8 cellular contexts compared by ENCODE assay signal in genomic region chr9:19028835-19029451, GRCh38. TPM values are rescaled to one million over a fixed set of nuclear protein-coding genes. Genes with fewer than 3 reads are reported as not detected.
A peak's percentile ranks its signal among the peaks of the same experiment; 100 is the strongest.
DNase-seq lines count a peak whose midpoint lies in the region; ATAC-seq, FAIRE-seq and TF ChIP-seq lines count a peak whose summit lies in the region.

No MANE protein-coding gene starts in this region.

- H3K9me3 ChIP-seq in MG63, result no peaks in the 10 kb centered on the region
- no peaks in the 10 kb centered on the region for H3K9me3 ChIP-seq in left lung
- no peaks in the 10 kb centered on the region for H3K9me3 ChIP-seq in upper lobe of left lung

- TF ChIP-seq CTCF in GM23338 (conservative IDR thresholded peaks at IDR 0.05; ENCODE audit: low read depth in 2 of 2) (peak; percentile 82), RWPE1 (conservative IDR thresholded peaks at IDR 0.05; ENCODE audit: low read depth) (peak; percentile 90), left lung (IDR thresholded peaks at IDR 0.05) (peak; percentile 64 to 77), upper lobe of left lung (IDR thresholded peaks at IDR 0.05) (peak; percentile 48 to 70 (median 67))

- peaks cover 1% of the 10 kb centered on the region for H3K27me3 Mint-ChIP-seq in GM23338 (ENCODE audit: insufficient read depth, low read depth, poor library complexity)

- POLR2A ChIA-PET in RWPE1 (lab: Yijun Ruan, JAX; ENCODE audit: low non-redundant PET), result no interaction called here

- CTCF ChIA-PET in RWPE1 (lab: Yijun Ruan, JAX), result interaction anchor here (0.6 to 3.7 kb wide), 10 partner anchors 12 to 1496 kb away, joined by 3 to 22 read pairs (median 4); no protein-coding TSS in a partner anchor

- WGBS in upper lobe of left lung, 2 donors, result 37 to 40% methylated on average over 8 of the region's 8 CpGs

- H3K27ac Mint-ChIP-seq in GM23338, result no peak overlapping the region

- ATAC-seq in GM23338 (peak; percentile 84), left lung (peak; percentile 91), upper lobe of left lung (ENCODE audit: low FRiP score in 2 of 2) (peak in 1 of 2 donors; percentile 79)

- DNase-seq in activated CD4-positive, alpha-beta T cell treated with anti-CD3 and anti-CD28 coated beads for 48 hours, result peak; percentile 26
- DNase-seq in activated CD4-positive, alpha-beta T cell treated with anti-CD3 and anti-CD28 coated beads, Interleukin-2, amount 50 U/mL, for 1 hour, result no peak
- DNase-seq in GM23338 (ENCODE audit: low spot score) (peak; percentile 85), MG63 (peak; percentile 57), RWPE1 (ENCODE audit: low spot score) (peak; percentile 84), left lung (no peak), upper lobe of left lung (peak in 1 of 2 donors; percentile 26)

- H2AFZ ChIP-seq in GM23338, result no peak overlapping the region; the same call in 1 of the 2 replicates

- no peak for TF ChIP-seq POLR2A in upper lobe of left lung (IDR thresholded peaks at IDR 0.05)

- no peak for TF ChIP-seq EP300 in upper lobe of left lung (IDR thresholded peaks at IDR 0.05)

- H3K4me1 ChIP-seq in GM23338 (ENCODE audit: insufficient read depth) (no peaks in the 10 kb centered on the region), left lung (no peaks in the 10 kb centered on the region), upper lobe of left lung (peaks cover 0 to 6% (median 0%) of the 10 kb centered on the region in 4 donors)

- no peaks in the 10 kb centered on the region for H4K20me1 ChIP-seq in GM23338 (replicated peaks; ENCODE audit: insufficient read depth)

- peak; percentile 72 for FAIRE-seq in colon (lab: Jason Lieb, UNC)

- H3K36me3 ChIP-seq in GM23338 (ENCODE audit: insufficient read depth), result no peaks in the 10 kb centered on the region
- no peaks in the 10 kb centered on the region for H3K36me3 ChIP-seq in MG63
- H3K36me3 ChIP-seq in left lung, result no peaks in the 10 kb centered on the region
- no peaks in the 10 kb centered on the region for H3K36me3 ChIP-seq in upper lobe of left lung

- no peaks in the 10 kb centered on the region for H3K4me1 Mint-ChIP-seq in GM23338

- intact Hi-C loops in left lung (cut with DNase I), result loop anchor here in 1 of 2 donors (5.0 kb wide), 1 partner anchor 772 kb away; no protein-coding TSS in a partner anchor

- H3K27ac ChIP-seq in GM23338 (ENCODE audit: low read depth) (no peak overlapping the region), RWPE1 (no peak overlapping the region), left lung (no peak overlapping the region), upper lobe of left lung (no peak overlapping the region)

- no peaks in the 10 kb centered on the region for H3K36me3 Mint-ChIP-seq in GM23338 (ENCODE audit: low read depth)

- H3K27me3 ChIP-seq in GM23338 (ENCODE audit: insufficient read depth) (no peaks in the 10 kb centered on the region), MG63 (no peaks in the 10 kb centered on the region), left lung (peaks cover 0 to 16% of the 10 kb centered on the region in 2 donors), upper lobe of left lung (no peaks in the 10 kb centered on the region)

- H3K4me3 ChIP-seq in GM23338 (no peak overlapping the region), MG63 (no peak overlapping the region), left lung (no peak overlapping the region), upper lobe of left lung (no peak overlapping the region)

- H3K9me3 Mint-ChIP-seq in GM23338, result no peaks in the 10 kb centered on the region

- no peaks in the 10 kb centered on the region for H3K79me2 ChIP-seq in GM23338 (replicated peaks; ENCODE audit: insufficient read depth)

- peaks cover 8% of the 10 kb centered on the region for H3K9me2 ChIP-seq in GM23338 (ENCODE audit: insufficient read depth)

- H3K4me2 ChIP-seq in GM23338, result no peak overlapping the region

- no peaks in the 10 kb centered on the region for H3F3A ChIP-seq in GM23338 (replicated peaks; ENCODE audit: low read depth)

- no peak overlapping the region for H3K4me3 Mint-ChIP-seq in GM23338

TF ChIP-seq in GM23338, 12 proteins besides CTCF, POLR2A, EP300 and RAD21 (continues in another document):
- no peak for TF ChIP-seq EZH2phosphoT487 (IDR thresholded peaks at IDR 0.05; ENCODE audit: unreplicated experiment)
- TF ChIP-seq STAT1 (IDR thresholded peaks at IDR 0.05; ENCODE audit: unreplicated experiment), result no peak
- TF ChIP-seq JUNB (IDR thresholded peaks at IDR 0.05; ENCODE audit: unreplicated experiment), result no peak
- TF ChIP-seq CREB1 (CRISPR knock-in tag; IDR thresholded peaks at IDR 0.05; ENCODE audit: low read depth), result no peak
- TF ChIP-seq ETS1 (IDR thresholded peaks at IDR 0.05), result no peak
- no peak for TF ChIP-seq REST (IDR thresholded peaks at IDR 0.05; ENCODE audit: unreplicated experiment)
- TF ChIP-seq NANOG (IDR thresholded peaks at IDR 0.05; ENCODE audit: borderline replicate concordance), result no peak
- no peak for TF ChIP-seq POLR2AphosphoS5 (IDR thresholded peaks at IDR 0.05; ENCODE audit: low read depth)
- TF ChIP-seq ZNF114 (CRISPR knock-in tag; IDR thresholded peaks at IDR 0.05), result no peak

RNA-seq across cellular contexts. Expression of gene SAXO1, which starts 4.1 kb away (rescaled TPM):
- total RNA-seq in GM23338 (2014; rRNA removed; shearing (Covaris generic)), result not detected in 2 replicates
- polyA plus RNA-seq in GM23338 (2016; fragmentation: Nextera tagmentation; extraction: Ambion mirVana), result 0.02 and 0.10 TPM in 2 replicates
- total RNA-seq in MG63 (2014; rRNA removed; shearing (Covaris generic); ENCODE audit: low replicate concordance), result not detected in 2 replicates
- total RNA-seq in left lung (not detected), upper lobe of left lung (under 1 TPM in 4 of 6 donors, not detected in 2; under 0.01 to 0.22 (median 0.05) TPM)

RNA-seq across cellular contexts. Expression of gene RRAGA, which starts 20.3 kb away (rescaled TPM):
- 22.6 and 24.7 TPM in 2 replicates for total RNA-seq in GM23338 (2014; rRNA removed; shearing (Covaris generic))
- 33.7 and 36.1 TPM in 2 replicates for polyA plus RNA-seq in GM23338 (2016; fragmentation: Nextera tagmentation; extraction: Ambion mirVana)
- total RNA-seq in MG63 (2014; rRNA removed; shearing (Covaris generic); ENCODE audit: low replicate concordance), result 253 and 254 TPM in 2 replicates
- 10 to 100 TPM; 79.0 to 81.6 TPM for total RNA-seq in left lung
- 10 to 100 TPM; 31.4 to 76.0 (median 48.5) TPM for total RNA-seq in upper lobe of left lung

Comparison
In these comparisons a context has a peak if more than half of its experiments do, and no peak if none do; other contexts are left out.
1. DNase-seq: peak in activated CD4-positive, alpha-beta T cell treated with anti-CD3 and anti-CD28 coated beads for 48 hours (single experiment), GM23338 (single experiment), MG63 (single experiment) and RWPE1 (single experiment); none in activated CD4-positive, alpha-beta T cell treated with anti-CD3 and anti-CD28 coated beads, Interleukin-2, amount 50 U/mL, for 1 hour (single experiment) and left lung (0 of 2).
2. Peak in every context shown above with its lines, with median percentiles within 50 percentile points of each other: CTCF ChIP-seq.